ENCODE assay signal across 18 cellular contexts in the genomic region with DNA sequence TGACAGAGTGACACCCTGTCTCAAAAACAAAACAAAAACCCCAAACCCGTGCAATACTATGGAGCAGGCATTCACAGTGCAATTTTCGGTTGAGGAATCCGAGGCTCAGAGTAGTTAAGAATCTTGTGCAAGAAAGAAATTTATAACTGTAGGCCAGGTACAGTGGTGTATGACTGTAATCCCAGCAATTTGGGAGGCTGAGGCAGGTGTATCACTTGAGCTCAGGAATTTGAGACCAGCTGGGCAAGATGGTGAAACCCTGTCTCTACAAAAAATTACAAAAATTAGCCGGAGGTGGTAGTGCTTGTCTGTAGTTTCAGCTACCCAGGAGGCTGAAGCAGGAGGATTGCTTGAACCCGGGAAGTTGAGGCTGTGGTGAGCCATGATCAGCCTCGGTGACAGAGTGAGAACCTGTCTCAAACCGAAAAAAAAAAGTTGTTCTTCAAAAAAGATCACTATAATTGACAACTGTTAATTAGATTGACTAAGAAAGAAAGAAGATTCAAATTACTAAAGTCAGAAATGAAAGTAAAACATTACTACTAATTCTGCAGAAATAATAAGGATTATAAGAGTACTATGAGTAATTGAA. TPM values are rescaled to one million over a fixed set of nuclear protein-coding genes. Genes with fewer than 3 reads are reported as not detected.
DNase-seq lines count a peak whose midpoint lies in the region; ATAC-seq and TF ChIP-seq lines count a peak whose summit lies in the region.
"Had no signal": no experiment of that assay in that cellular context is flagged by ENCODE, and none has a peak within 500 bp of the region (broad histone marks: within the 10 kb centered on the region; RNA-seq: fewer than 3 reads in every experiment).

No MANE protein-coding gene starts in this region.

- H4K20me1 ChIP-seq in OCI-LY1 (ENCODE audit: insufficient read depth, low read length), result no peaks in the 10 kb centered on the region

- CTCF ChIA-PET in activated CD8-positive, alpha-beta memory T cell treated with anti-CD3 and anti-CD28 coated beads, Interleukin-2, amount 10 ng/mL, durations not matched to agents 7 days and 5 days (lab: Charles Lee), result interaction anchor here (0.7 to 5.1 kb wide), 9 partner anchors 13 to 75 kb away, joined by 3 to 23 read pairs (median 3); partner anchors contain the start of gene CEACAM1

- no peak for ATAC-seq in activated CD8-positive, alpha-beta memory T cell treated with anti-CD3 and anti-CD28 coated beads, Interleukin-2, amount 10 ng/mL, durations not matched to agents 7 days and 5 days
- ATAC-seq in activated T-helper 17 cell treated with anti-CD3 and anti-CD28 coated beads, Interleukin-2, amount 50 U/mL, for 72 hours (replicated peaks), result no peak

- H3K27me3 ChIP-seq in OCI-LY1 (ENCODE audit: insufficient read depth, low read length), result no peaks in the 10 kb centered on the region

- H3K27ac Mint-ChIP-seq in activated CD8-positive, alpha-beta memory T cell treated with anti-CD3 and anti-CD28 coated beads, Interleukin-2, amount 10 ng/mL, durations not matched to agents 7 days and 5 days, result peak overlapping the region; percentile 75
- peak overlapping the region; percentile 43 for H3K27ac Mint-ChIP-seq in activated T-helper 17 cell treated with anti-CD3 and anti-CD28 coated beads, Interleukin-2, amount 50 U/mL, for 72 hours
- H3K27ac Mint-ChIP-seq in type B pancreatic cell, result no peak overlapping the region
- H3K27ac Mint-ChIP-seq: B cell had no signal

- peak; percentile 41 for DNase-seq in activated CD8-positive, alpha-beta memory T cell treated with anti-CD3 and anti-CD28 coated beads, Interleukin-2, amount 10 ng/mL, durations not matched to agents 7 days and 5 days
- no peak for DNase-seq in activated CD8-positive, alpha-beta memory T cell treated with anti-CD3 and anti-CD28 coated beads, Interleukin-2, amount 50 U/mL, for 4 hours
- DNase-seq in type B pancreatic cell (ENCODE audit: extremely low spot score, unreplicated experiment) (peak; percentile 4), superior temporal gyrus (ENCODE audit: extremely low spot score) (no peak)
- DNase-seq in stimulated activated CD4-positive, alpha-beta T cell treated with anti-CD3 and anti-CD28 coated beads, Interleukin-4, amount 100 ng/mL, for 4 hours, result no peak
- DNase-seq: 8988T; ACHN; C1 segment of cervical spinal cord; CD4-positive, alpha-beta memory T cell; COR-L47; DMS153; DMS79 treated with DMSO at 0.1 percent for 48 hours; EL had no signal

- H3K9me2 ChIP-seq in OCI-LY1 (ENCODE audit: low read depth, low read length), result no peaks in the 10 kb centered on the region

- H3F3A ChIP-seq in OCI-LY1 (ENCODE audit: insufficient read depth, low read length), result no peaks in the 10 kb centered on the region

- H3K4me3 Mint-ChIP-seq in activated CD8-positive, alpha-beta memory T cell treated with anti-CD3 and anti-CD28 coated beads, Interleukin-2, amount 10 ng/mL, durations not matched to agents 7 days and 5 days, result no peak overlapping the region
- no peak overlapping the region for H3K4me3 Mint-ChIP-seq in activated T-helper 17 cell treated with anti-CD3 and anti-CD28 coated beads, Interleukin-2, amount 50 U/mL, for 72 hours
- no peak overlapping the region for H3K4me3 Mint-ChIP-seq in type B pancreatic cell
- H3K4me3 Mint-ChIP-seq: B cell; CD4-positive, alpha-beta memory T cell had no signal

- H3K4me1 ChIP-seq in OCI-LY1 (ENCODE audit: insufficient read depth, low read length, severe bottlenecking), result peaks cover 38% of the 10 kb centered on the region
- H3K4me1 ChIP-seq: HAP-1 had no signal

- H3K27ac ChIP-seq in OCI-LY1 (ENCODE audit: low read depth, low read length, poor library complexity, severe bottlenecking), result peak overlapping the region; percentile 8

- no peak overlapping the region for H3K9ac ChIP-seq in OCI-LY1 (ENCODE audit: low read length)

- no peak overlapping the region for H3K4me3 ChIP-seq in OCI-LY1 (ENCODE audit: low read depth, low read length, poor library complexity, severe bottlenecking)
- H3K4me3 ChIP-seq: HAP-1 had no signal

- H3K4me1 Mint-ChIP-seq in activated CD8-positive, alpha-beta memory T cell treated with anti-CD3 and anti-CD28 coated beads, Interleukin-2, amount 10 ng/mL, durations not matched to agents 7 days and 5 days, result peaks cover 46% of the 10 kb centered on the region
- peaks cover 25% of the 10 kb centered on the region for H3K4me1 Mint-ChIP-seq in activated T-helper 17 cell treated with anti-CD3 and anti-CD28 coated beads, Interleukin-2, amount 50 U/mL, for 72 hours
- no peaks in the 10 kb centered on the region for H3K4me1 Mint-ChIP-seq in type B pancreatic cell (ENCODE audit: unreplicated experiment)

- H3K79me2 ChIP-seq in OCI-LY1 (ENCODE audit: insufficient read depth, low read length), result no peaks in the 10 kb centered on the region

- TF ChIP-seq CTCF in OCI-LY1 (IDR thresholded peaks at IDR 0.05; ENCODE audit: low read length) (no peak), type B pancreatic cell (conservative IDR thresholded peaks at IDR 0.05) (no peak)

- H3K9me3 Mint-ChIP-seq in activated CD8-positive, alpha-beta memory T cell treated with anti-CD3 and anti-CD28 coated beads, Interleukin-2, amount 10 ng/mL, durations not matched to agents 7 days and 5 days (ENCODE audit: low read depth), result no peaks in the 10 kb centered on the region
- no peaks in the 10 kb centered on the region for H3K9me3 Mint-ChIP-seq in activated T-helper 17 cell treated with anti-CD3 and anti-CD28 coated beads, Interleukin-2, amount 50 U/mL, for 72 hours
- H3K9me3 Mint-ChIP-seq in type B pancreatic cell, result no peaks in the 10 kb centered on the region
- H3K9me3 Mint-ChIP-seq: CD4-positive, alpha-beta memory T cell had no signal

- H3K4me2 ChIP-seq in OCI-LY1 (ENCODE audit: low read length), result no peak overlapping the region

- H3K9me3 ChIP-seq in OCI-LY1 (ENCODE audit: low read length), result peaks cover 4% of the 10 kb centered on the region
- H3K9me3 ChIP-seq: HAP-1 had no signal

- no peak overlapping the region for H2AFZ ChIP-seq in OCI-LY1 (ENCODE audit: low read length)

- no peaks in the 10 kb centered on the region for H3K27me3 Mint-ChIP-seq in activated CD8-positive, alpha-beta memory T cell treated with anti-CD3 and anti-CD28 coated beads, Interleukin-2, amount 10 ng/mL, durations not matched to agents 7 days and 5 days
- no peaks in the 10 kb centered on the region for H3K27me3 Mint-ChIP-seq in activated T-helper 17 cell treated with anti-CD3 and anti-CD28 coated beads, Interleukin-2, amount 50 U/mL, for 72 hours
- H3K27me3 Mint-ChIP-seq in type B pancreatic cell, result no peaks in the 10 kb centered on the region
- H3K27me3 Mint-ChIP-seq: B cell; CD4-positive, alpha-beta memory T cell had no signal

- peaks cover 21% of the 10 kb centered on the region for H3K36me3 ChIP-seq in OCI-LY1 (ENCODE audit: insufficient read depth, low read length)
- H3K36me3 ChIP-seq: HAP-1 had no signal

- peaks cover 64% of the 10 kb centered on the region for H3K36me3 Mint-ChIP-seq in activated CD8-positive, alpha-beta memory T cell treated with anti-CD3 and anti-CD28 coated beads, Interleukin-2, amount 10 ng/mL, durations not matched to agents 7 days and 5 days
- peaks cover 56% of the 10 kb centered on the region for H3K36me3 Mint-ChIP-seq in activated T-helper 17 cell treated with anti-CD3 and anti-CD28 coated beads, Interleukin-2, amount 50 U/mL, for 72 hours (ENCODE audit: low read depth)
- H3K36me3 Mint-ChIP-seq in type B pancreatic cell, result no peaks in the 10 kb centered on the region

RNA-seq across cellular contexts. Expression of gene CEACAM1, which starts 12.9 kb away (rescaled TPM):
- total RNA-seq in activated CD8-positive, alpha-beta memory T cell treated with anti-CD3 and anti-CD28 coated beads, Interleukin-2, amount 10 ng/mL, durations not matched to agents 7 days and 5 days, result 10 to 100 TPM; 30.0 to 37.0 TPM
- 10 to 100 TPM; 20.5 to 24.2 TPM for total RNA-seq in activated T-helper 17 cell treated with anti-CD3 and anti-CD28 coated beads, Interleukin-2, amount 50 U/mL, for 72 hours
- total RNA-seq in type B pancreatic cell (ENCODE audit: low replicate concordance), result 19.1 and 28.8 TPM in 2 replicates
- total RNA-seq: HT1080 had no signal

Comparison
In these comparisons a context has a peak if more than half of its experiments do, and no peak if none do; other contexts are left out.
1. DNase-seq: peak in activated CD8-positive, alpha-beta memory T cell treated with anti-CD3 and anti-CD28 coated beads, Interleukin-2, amount 10 ng/mL, durations not matched to agents 7 days and 5 days (single experiment) and type B pancreatic cell (single experiment); none in activated CD8-positive, alpha-beta memory T cell treated with anti-CD3 and anti-CD28 coated beads, Interleukin-2, amount 50 U/mL, for 4 hours (single experiment), superior temporal gyrus (single experiment) and stimulated activated CD4-positive, alpha-beta T cell treated with anti-CD3 and anti-CD28 coated beads, Interleukin-4, amount 100 ng/mL, for 4 hours (0 of 2).